1 cellular context compared by ENCODE assay signal in genomic region chr6:157163434-157164159, GRCh38.
TF ChIP-seq lines count a peak whose summit lies in the region.

No MANE protein-coding gene starts in this region.

TF ChIP-seq in HEK293, 187 proteins besides CTCF, POLR2A, EP300 and RAD21 (continued from another document):
- TF ChIP-seq ATF2 (tag by site-specific recombination; IDR thresholded peaks at IDR 0.05; ENCODE audit: low read depth) (no peak), ZNF768 (tag by site-specific recombination; IDR thresholded peaks at IDR 0.05) (0 out of 2 replicates have a peak, but pooled peaks have one; percentile 11)
